In genomic region chr15:80744826-80745225, GRCh38 we compare ENCODE assay signal across 16 cellular contexts. TPM values are rescaled to one million over a fixed set of nuclear protein-coding genes. Genes with fewer than 3 reads are reported as not detected.
DNase-seq lines count a peak whose midpoint lies in the region; ATAC-seq and TF ChIP-seq lines count a peak whose summit lies in the region.
"Had no signal": no experiment of that assay in that cellular context is flagged by ENCODE, and none has a peak within 500 bp of the region (broad histone marks: within the 10 kb centered on the region; RNA-seq: fewer than 3 reads in every experiment).

No MANE protein-coding gene starts in this region.

- H3K27ac ChIP-seq in tibial artery, result peak overlapping the region in 1 of 2 donors; percentile 19

- H3K27me3 ChIP-seq in tibial artery, result no peaks in the 10 kb centered on the region
- H3K27me3 ChIP-seq: uterus had no signal

- peak overlapping the region; percentile 28 to 85 (median 66) for H3K27ac Mint-ChIP-seq in nephron
- H3K27ac Mint-ChIP-seq: activated CD4-positive, alpha-beta memory T cell treated with anti-CD3 and anti-CD28 coated beads, Interleukin-2, amount 10 ng/mL, durations not matched to agents 7 days and 5 days had no signal

- H3K4me3 Mint-ChIP-seq in nephron, result no peak overlapping the region
- H3K4me3 Mint-ChIP-seq: activated CD4-positive, alpha-beta memory T cell treated with anti-CD3 and anti-CD28 coated beads, Interleukin-2, amount 10 ng/mL, durations not matched to agents 7 days and 5 days had no signal

- peaks cover 8% of the 10 kb centered on the region for H3K36me3 Mint-ChIP-seq in nephron (ENCODE audit: low read depth)

- H3K9me3 Mint-ChIP-seq in nephron, result no peaks in the 10 kb centered on the region

- peaks cover 0 to 25% (median 2%) of the 10 kb centered on the region in 4 donors for H3K4me1 ChIP-seq in tibial artery
- H3K4me1 ChIP-seq: uterus had no signal

- DNase-seq in AG10803 (ENCODE audit: low read depth) (peak; percentile 54), M059J (ENCODE audit: low read depth) (peak; percentile 43), epithelial cell of esophagus (ENCODE audit: low read depth) (peak; percentile 10), DMS53 treated with DMSO at 0.1 percent for 48 hours (lab: John Stamatoyannopoulos, UW; ENCODE audit: unreplicated experiment) (no peak), tibial artery (no peak), left colon (no peak)
- DNase-seq: activated CD4-positive, alpha-beta memory T cell treated with anti-CD3 and anti-CD28 coated beads, Interleukin-2, amount 10 ng/mL, durations not matched to agents 7 days and 5 days; activated gamma-delta T cell; C1 segment of cervical spinal cord; Karpas-422; NCI-H526 treated with DMSO at 0.1 percent for 48 hours; stimulated activated CD4-positive, alpha-beta T cell treated with anti-CD3 and anti-CD28 coated beads, Interleukin-2, amount 100 ng/mL, for 48 hours; uterus had no signal

- peaks cover 0 to 5% (median under 1%) of the 10 kb centered on the region in 3 donors for H3K36me3 ChIP-seq in tibial artery
- H3K36me3 ChIP-seq: uterus had no signal

- no peaks in the 10 kb centered on the region for H3K9me3 ChIP-seq in tibial artery
- H3K9me3 ChIP-seq: uterus had no signal

- no peak overlapping the region for H3K4me3 ChIP-seq in AG10803 (ENCODE audit: low read length)
- no peak overlapping the region for H3K4me3 ChIP-seq in epithelial cell of esophagus (ENCODE audit: low read length)
- H3K4me3 ChIP-seq in tibial artery, result no peak overlapping the region
- H3K4me3 ChIP-seq: uterus had no signal

- no peaks in the 10 kb centered on the region for H3K27me3 Mint-ChIP-seq in nephron (ENCODE audit: low read depth)
- H3K27me3 Mint-ChIP-seq: activated CD4-positive, alpha-beta memory T cell treated with anti-CD3 and anti-CD28 coated beads, Interleukin-2, amount 10 ng/mL, durations not matched to agents 7 days and 5 days had no signal

- H3K4me1 Mint-ChIP-seq in nephron, result peaks cover 40% of the 10 kb centered on the region
- H3K4me1 Mint-ChIP-seq: activated CD4-positive, alpha-beta memory T cell treated with anti-CD3 and anti-CD28 coated beads, Interleukin-2, amount 10 ng/mL, durations not matched to agents 7 days and 5 days had no signal

- intact Hi-C loops in tibial artery (cut with DNase I; ENCODE audit: low total_unique reads) (no loop called here), left colon (cut with DNase I, micrococcal nuclease) (no loop called here)

- no peak for ATAC-seq in GM21529 (IDR thresholded peaks at IDR 0.05; ENCODE audit: unreplicated experiment)
- no peak for ATAC-seq in left colon
- ATAC-seq: Right ventricle myocardium inferior had no signal

- TF ChIP-seq CTCF in AG10803 (conservative IDR thresholded peaks at IDR 0.05; ENCODE audit: low read length) (no peak), epithelial cell of esophagus (IDR thresholded peaks at IDR 0.05; ENCODE audit: insufficient read depth, low read depth, low read length, missing control alignments) (no peak), nephron (IDR thresholded peaks at IDR 0.05; ENCODE audit: unreplicated experiment in 3 of 3) (no peak), tibial artery (IDR thresholded peaks at IDR 0.05) (no peak)

RNA-seq across cellular contexts. Expression of gene CEMIP, which starts 34.3 kb away (rescaled TPM):
- total RNA-seq in M059J (2014; rRNA removed; shearing (Covaris generic)), result 2.1 and 4.0 TPM in 2 replicates
- 1 to 10 TPM; 1.1 to 1.7 TPM for total RNA-seq in left colon
- total RNA-seq: activated CD4-positive, alpha-beta memory T cell treated with anti-CD3 and anti-CD28 coated beads, Interleukin-2, amount 10 ng/mL, durations not matched to agents 7 days and 5 days had no signal

RNA-seq across cellular contexts. Expression of gene ABHD17C, which starts 49.7 kb away (rescaled TPM):
- total RNA-seq in M059J (2014; rRNA removed; shearing (Covaris generic)), result 3.2 and 7.2 TPM in 2 replicates
- total RNA-seq in left colon, result 100 to 1,000 TPM; 151 to 160 TPM

Comparison
In these comparisons a context has a peak if more than half of its experiments do, and no peak if none do; other contexts are left out.
1. DNase-seq: peak in AG10803 (single experiment), M059J (single experiment) and epithelial cell of esophagus (single experiment); none in DMS53 treated with DMSO at 0.1 percent for 48 hours (single experiment), tibial artery (0 of 2) and left colon (0 of 2).
2. RNA of gene ABHD17C, which starts 49.7 kb away (total RNA-seq): 151 to 160 TPM in left colon; 3.2 to 7.2 TPM in M059J; every median in the first group is over 10 times any median in the second.